ENCODE assay signal across 23 cellular contexts in the genomic region with DNA sequence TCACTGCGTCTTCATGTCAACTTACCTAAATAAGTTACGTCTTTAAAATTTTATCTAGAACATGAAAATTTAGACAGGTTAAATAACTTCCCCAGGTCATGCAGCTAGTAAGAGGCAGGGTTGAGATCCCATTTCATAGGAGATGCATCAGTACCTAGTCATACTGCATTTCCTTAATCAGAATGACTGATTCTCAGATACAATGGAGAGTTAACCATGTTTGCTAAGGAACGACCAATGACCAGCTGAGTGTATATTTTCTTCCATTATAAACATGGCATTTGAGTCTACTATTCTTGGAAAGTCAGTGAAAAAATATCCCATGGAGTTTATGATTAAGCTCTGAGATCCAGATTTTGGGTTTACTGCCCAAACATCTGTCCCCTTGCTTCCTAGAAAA. TPM values are rescaled to one million over a fixed set of nuclear protein-coding genes. Genes with fewer than 3 reads are reported as not detected.
A peak's percentile ranks its signal among the peaks of the same experiment; 100 is the strongest.
DNase-seq lines count a peak whose midpoint lies in the region; ATAC-seq, FAIRE-seq and TF ChIP-seq lines count a peak whose summit lies in the region.
"Had no signal": no experiment of that assay in that cellular context is flagged by ENCODE, and none has a peak within 500 bp of the region (broad histone marks: within the 10 kb centered on the region; RNA-seq: fewer than 3 reads in every experiment).

No MANE protein-coding gene starts in this region.

- DNase-seq in natural killer cell treated with Interleukin-12 subunit alpha and Interleukin-12 subunit beta and Interleukin-15 and Interleukin-18, amount 100 ng/mL, for 72 hours (ENCODE audit: low spot score): no peak
- DNase-seq in natural killer cell (no peak), bronchial epithelial cell (ENCODE audit: low read depth) (peak; percentile 11), memory B cell (ENCODE audit: low spot score in 2 of 2) (no peak), GM19240 (ENCODE audit: insufficient read length, low spot score) (no peak), HK-2 (ENCODE audit: unreplicated experiment) (no peak), lower leg skin (ENCODE audit: low spot score in 2 of 2) (no peak), HFFc6 (no peak)
- DNase-seq: ACHN; C1 segment of cervical spinal cord; H9; MV-4-11; NCI-H1105 treated with DMSO at 0.1 percent for 48 hours; NCI-H2081; NCI-H2171; NCI-H345; NCI-H524; NCI-H774; NK-92 treated with Interleukin-12 subunit alpha and Interleukin-12 subunit beta, amount 100 ng/mL, for 24 hours; Peyer's patch had no signal

- no peaks in the 10 kb centered on the region for H3K27me3 Mint-ChIP-seq in natural killer cell treated with Interleukin-12 subunit alpha and Interleukin-12 subunit beta and Interleukin-15 and Interleukin-18, amount 100 ng/mL, for 72 hours
- no peaks in the 10 kb centered on the region for H3K27me3 Mint-ChIP-seq in natural killer cell (ENCODE audit: low read depth in 2 of 2)
- H3K27me3 Mint-ChIP-seq in memory B cell: no peaks in the 10 kb centered on the region
- no peaks in the 10 kb centered on the region for H3K27me3 Mint-ChIP-seq in HFFc6 (ENCODE audit: insufficient read depth)

- 87 to 91% methylated on average over 3 of the region's 3 CpGs for WGBS in lower leg skin, 2 donors

- TF ChIP-seq CTCF in natural killer cell (IDR thresholded peaks at IDR 0.05): no peak
- no peak for TF ChIP-seq CTCF in bronchial epithelial cell (IDR thresholded peaks at IDR 0.05; ENCODE audit: insufficient read depth, low read length, severe bottlenecking)
- TF ChIP-seq CTCF in lower leg skin (IDR thresholded peaks at IDR 0.05): no peak
- TF ChIP-seq CTCF in HFFc6 (IDR thresholded peaks at IDR 0.05): no peak

- no peaks in the 10 kb centered on the region for H3K27me3 ChIP-seq in bronchial epithelial cell (ENCODE audit: control insufficient read depth, insufficient read depth, low read length)
- H3K27me3 ChIP-seq: Peyer's patch had no signal

- peaks cover 76 to 83% of the 10 kb centered on the region in 2 donors for H3K4me1 Mint-ChIP-seq in natural killer cell treated with Interleukin-12 subunit alpha and Interleukin-12 subunit beta and Interleukin-15 and Interleukin-18, amount 100 ng/mL, for 72 hours (ENCODE audit: low read depth in 2 of 2)
- peaks cover 0 to 7% of the 10 kb centered on the region in 2 donors for H3K4me1 Mint-ChIP-seq in natural killer cell
- peaks cover 80% of the 10 kb centered on the region for H3K4me1 Mint-ChIP-seq in memory B cell
- H3K4me1 Mint-ChIP-seq in HFFc6 (ENCODE audit: low read depth): no peaks in the 10 kb centered on the region
- H3K4me1 Mint-ChIP-seq: H9 had no signal

- no peak for ATAC-seq in natural killer cell treated with Interleukin-12 subunit alpha and Interleukin-12 subunit beta and Interleukin-15 and Interleukin-18, amount 100 ng/mL, for 72 hours
- no peak for ATAC-seq in natural killer cell
- ATAC-seq in memory B cell (ENCODE audit: low read depth): no peak
- ATAC-seq: SK-N-SH treated with all-trans-retinoic acid at 6 μM for 48 hours had no signal

- no peaks in the 10 kb centered on the region for H3K36me3 ChIP-seq in bronchial epithelial cell (ENCODE audit: control insufficient read depth, insufficient read depth, low read length)
- H3K36me3 ChIP-seq: Peyer's patch had no signal

- no peak for TF ChIP-seq POLR2A in lower leg skin (IDR thresholded peaks at IDR 0.05)

- peak overlapping the region; percentile 73 for H3K4me3 Mint-ChIP-seq in natural killer cell treated with Interleukin-12 subunit alpha and Interleukin-12 subunit beta and Interleukin-15 and Interleukin-18, amount 100 ng/mL, for 72 hours
- H3K4me3 Mint-ChIP-seq in natural killer cell (no peak overlapping the region), memory B cell (no peak overlapping the region), HFFc6 (no peak overlapping the region)
- H3K4me3 Mint-ChIP-seq: H9 had no signal

- intact Hi-C loops in natural killer cell (cut with micrococcal nuclease): no loop called here
- intact Hi-C loops in lower leg skin (cut with DNase I; ENCODE audit: low total_unique reads): no loop called here

- H3K9me3 Mint-ChIP-seq in natural killer cell treated with Interleukin-12 subunit alpha and Interleukin-12 subunit beta and Interleukin-15 and Interleukin-18, amount 100 ng/mL, for 72 hours: peaks cover 11% of the 10 kb centered on the region
- H3K9me3 Mint-ChIP-seq in natural killer cell (no peaks in the 10 kb centered on the region), memory B cell (peaks cover 2% of the 10 kb centered on the region), HFFc6 (peaks cover 32% of the 10 kb centered on the region)

- H3K36me3 Mint-ChIP-seq in natural killer cell treated with Interleukin-12 subunit alpha and Interleukin-12 subunit beta and Interleukin-15 and Interleukin-18, amount 100 ng/mL, for 72 hours: peaks cover 53% of the 10 kb centered on the region
- no peaks in the 10 kb centered on the region for H3K36me3 Mint-ChIP-seq in natural killer cell
- H3K36me3 Mint-ChIP-seq in memory B cell: peaks cover 13% of the 10 kb centered on the region
- no peaks in the 10 kb centered on the region for H3K36me3 Mint-ChIP-seq in HFFc6 (ENCODE audit: low read depth)

- H3K27ac Mint-ChIP-seq in natural killer cell treated with Interleukin-12 subunit alpha and Interleukin-12 subunit beta and Interleukin-15 and Interleukin-18, amount 100 ng/mL, for 72 hours: peak overlapping the region; percentile 97
- H3K27ac Mint-ChIP-seq in natural killer cell: no peak overlapping the region
- peak overlapping the region; percentile 95 for H3K27ac Mint-ChIP-seq in memory B cell
- no peak overlapping the region for H3K27ac Mint-ChIP-seq in HFFc6
- H3K27ac Mint-ChIP-seq: H9 had no signal

- no peak for FAIRE-seq in bronchial epithelial cell (lab: Jason Lieb, UNC)
- FAIRE-seq: G401.6 had no signal

- H3K4me3 ChIP-seq in bronchial epithelial cell (ENCODE audit: low read depth, low read length) (no peak overlapping the region), lower leg skin (ENCODE audit: low read depth, poor library complexity, severe bottlenecking) (no peak overlapping the region)
- H3K4me3 ChIP-seq: Peyer's patch had no signal

RNA-seq across cellular contexts. Expression of a gene that starts 39.6 kb away (rescaled TPM):
- total RNA-seq in natural killer cell treated with Interleukin-12 subunit alpha and Interleukin-12 subunit beta and Interleukin-15 and Interleukin-18, amount 100 ng/mL, for 72 hours: 100 to 1,000 TPM in 1 of 2 donors, 10 to 100 TPM in 1; 56.4 to 111 TPM
- 1 to 10 TPM; 1.3 to 6.2 (median 3.1) TPM for total RNA-seq in natural killer cell
- total RNA-seq in bronchial epithelial cell: not detected in 2 replicates
- total RNA-seq in lower leg skin: 10 to 100 TPM in 1 of 4 donors, 1 to 10 TPM in 3; 5.3 to 15.7 (median 7.7) TPM
- total RNA-seq in HFFc6 (2021; fragmentation: NEBNext Ultra II Directional; extraction: Animal tissue kit (Norgen Biotek cat#: 25700)): not detected
- total RNA-seq: HT1080 had no signal

Comparison
In these comparisons a context has a peak if more than half of its experiments do, and no peak if none do; other contexts are left out.
1. H3K27ac Mint-ChIP-seq: peak in natural killer cell treated with Interleukin-12 subunit alpha and Interleukin-12 subunit beta and Interleukin-15 and Interleukin-18, amount 100 ng/mL, for 72 hours (2 of 2) and memory B cell (single experiment); none in natural killer cell (0 of 2) and HFFc6 (single experiment).